ENCODE assay signal across 1 cellular context in the genomic region with DNA sequence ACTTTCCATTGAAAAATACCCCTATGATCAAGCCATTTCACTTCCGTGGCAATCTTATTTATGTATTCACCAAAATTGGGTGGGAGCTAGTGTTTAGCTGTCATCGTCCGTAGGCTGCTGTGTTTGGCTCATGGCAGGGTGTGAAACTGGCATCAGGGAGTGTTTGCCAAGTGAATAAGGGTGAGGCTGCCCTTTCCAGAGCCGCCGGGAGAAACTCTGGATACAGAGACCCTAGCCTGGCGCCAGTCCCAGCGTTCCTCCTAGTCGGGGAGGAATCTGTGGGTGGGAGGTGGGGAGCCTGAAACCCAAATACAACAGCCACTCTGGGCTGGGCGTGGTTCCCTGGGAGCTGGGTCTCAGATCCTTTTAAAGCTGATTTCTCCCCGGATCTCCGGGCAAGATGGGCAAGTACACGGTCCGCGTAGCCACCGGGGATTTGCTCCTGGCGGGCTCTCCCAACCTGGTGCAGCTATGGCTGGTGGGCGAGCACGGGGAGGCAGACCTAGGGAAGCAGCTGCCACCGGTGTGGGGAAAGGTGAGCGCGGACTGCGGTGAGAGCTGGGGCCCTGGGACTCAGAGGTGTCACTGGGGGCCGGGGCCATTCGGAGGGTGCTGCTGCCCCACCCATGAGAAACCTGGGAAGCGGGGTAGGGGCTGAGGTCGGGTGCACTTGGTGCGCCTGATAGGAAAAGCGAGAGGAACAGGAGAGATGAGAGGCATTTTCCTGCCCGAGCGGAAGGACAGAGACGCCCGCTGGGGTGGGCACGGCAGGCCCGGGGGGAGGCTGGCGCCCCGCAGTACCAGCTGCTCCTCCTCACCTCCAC.
TF ChIP-seq lines count a peak whose summit lies in the region.

No MANE protein-coding gene starts in this region.

TF ChIP-seq in HepG2, 621 proteins besides CTCF, POLR2A, EP300 and RAD21:
- TF ChIP-seq, protein P1, sequence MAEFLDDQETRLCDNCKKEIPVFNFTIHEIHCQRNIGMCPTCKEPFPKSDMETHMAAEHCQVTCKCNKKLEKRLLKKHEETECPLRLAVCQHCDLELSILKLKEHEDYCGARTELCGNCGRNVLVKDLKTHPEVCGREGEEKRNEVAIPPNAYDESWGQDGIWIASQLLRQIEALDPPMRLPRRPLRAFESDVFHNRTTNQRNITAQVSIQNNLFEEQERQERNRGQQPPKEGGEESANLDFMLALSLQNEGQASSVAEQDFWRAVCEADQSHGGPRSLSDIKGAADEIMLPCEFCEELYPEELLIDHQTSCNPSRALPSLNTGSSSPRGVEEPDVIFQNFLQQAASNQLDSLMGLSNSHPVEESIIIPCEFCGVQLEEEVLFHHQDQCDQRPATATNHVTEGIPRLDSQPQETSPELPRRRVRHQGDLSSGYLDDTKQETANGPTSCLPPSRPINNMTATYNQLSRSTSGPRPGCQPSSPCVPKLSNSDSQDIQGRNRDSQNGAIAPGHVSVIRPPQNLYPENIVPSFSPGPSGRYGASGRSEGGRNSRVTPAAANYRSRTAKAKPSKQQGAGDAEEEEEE (CRISPR knock-in tag; IDR thresholded peaks at IDR 0.05; ENCODE audit: borderline replicate concordance): no peak
- no peak for TF ChIP-seq ZNF451 (CRISPR knock-in tag; IDR thresholded peaks at IDR 0.05)
- TF ChIP-seq, protein P2, sequence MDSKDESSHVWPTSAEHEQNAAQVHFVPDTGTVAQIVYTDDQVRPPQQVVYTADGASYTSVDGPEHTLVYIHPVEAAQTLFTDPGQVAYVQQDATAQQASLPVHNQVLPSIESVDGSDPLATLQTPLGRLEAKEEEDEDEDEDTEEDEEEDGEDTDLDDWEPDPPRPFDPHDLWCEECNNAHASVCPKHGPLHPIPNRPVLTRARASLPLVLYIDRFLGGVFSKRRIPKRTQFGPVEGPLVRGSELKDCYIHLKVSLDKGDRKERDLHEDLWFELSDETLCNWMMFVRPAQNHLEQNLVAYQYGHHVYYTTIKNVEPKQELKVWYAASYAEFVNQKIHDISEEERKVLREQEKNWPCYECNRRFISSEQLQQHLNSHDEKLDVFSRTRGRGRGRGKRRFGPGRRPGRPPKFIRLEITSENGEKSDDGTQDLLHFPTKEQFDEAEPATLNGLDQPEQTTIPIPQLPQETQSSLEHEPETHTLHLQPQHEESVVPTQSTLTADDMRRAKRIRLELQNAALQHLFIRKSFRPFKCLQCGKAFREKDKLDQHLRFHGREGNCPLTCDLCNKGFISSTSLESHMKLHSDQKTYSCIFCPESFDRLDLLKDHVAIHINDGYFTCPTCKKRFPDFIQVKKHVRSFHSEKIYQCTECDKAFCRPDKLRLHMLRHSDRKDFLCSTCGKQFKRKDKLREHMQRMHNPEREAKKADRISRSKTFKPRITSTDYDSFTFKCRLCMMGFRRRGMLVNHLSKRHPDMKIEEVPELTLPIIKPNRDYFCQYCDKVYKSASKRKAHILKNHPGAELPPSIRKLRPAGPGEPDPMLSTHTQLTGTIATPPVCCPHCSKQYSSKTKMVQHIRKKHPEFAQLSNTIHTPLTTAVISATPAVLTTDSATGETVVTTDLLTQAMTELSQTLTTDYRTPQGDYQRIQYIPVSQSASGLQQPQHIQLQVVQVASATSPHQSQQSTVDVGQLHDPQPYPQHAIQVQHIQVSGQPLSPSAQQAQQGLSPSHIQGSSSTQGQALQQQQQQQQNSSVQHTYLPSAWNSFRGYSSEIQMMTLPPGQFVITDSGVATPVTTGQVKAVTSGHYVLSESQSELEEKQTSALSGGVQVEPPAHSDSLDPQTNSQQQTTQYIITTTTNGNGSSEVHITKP (CRISPR knock-in tag; IDR thresholded peaks at IDR 0.05; ENCODE audit: low read depth): no peak
- TF ChIP-seq POLR2AphosphoS2 (IDR thresholded peaks at IDR 0.05; ENCODE audit: low read depth, low read length): no peak
- TF ChIP-seq, protein P3, sequence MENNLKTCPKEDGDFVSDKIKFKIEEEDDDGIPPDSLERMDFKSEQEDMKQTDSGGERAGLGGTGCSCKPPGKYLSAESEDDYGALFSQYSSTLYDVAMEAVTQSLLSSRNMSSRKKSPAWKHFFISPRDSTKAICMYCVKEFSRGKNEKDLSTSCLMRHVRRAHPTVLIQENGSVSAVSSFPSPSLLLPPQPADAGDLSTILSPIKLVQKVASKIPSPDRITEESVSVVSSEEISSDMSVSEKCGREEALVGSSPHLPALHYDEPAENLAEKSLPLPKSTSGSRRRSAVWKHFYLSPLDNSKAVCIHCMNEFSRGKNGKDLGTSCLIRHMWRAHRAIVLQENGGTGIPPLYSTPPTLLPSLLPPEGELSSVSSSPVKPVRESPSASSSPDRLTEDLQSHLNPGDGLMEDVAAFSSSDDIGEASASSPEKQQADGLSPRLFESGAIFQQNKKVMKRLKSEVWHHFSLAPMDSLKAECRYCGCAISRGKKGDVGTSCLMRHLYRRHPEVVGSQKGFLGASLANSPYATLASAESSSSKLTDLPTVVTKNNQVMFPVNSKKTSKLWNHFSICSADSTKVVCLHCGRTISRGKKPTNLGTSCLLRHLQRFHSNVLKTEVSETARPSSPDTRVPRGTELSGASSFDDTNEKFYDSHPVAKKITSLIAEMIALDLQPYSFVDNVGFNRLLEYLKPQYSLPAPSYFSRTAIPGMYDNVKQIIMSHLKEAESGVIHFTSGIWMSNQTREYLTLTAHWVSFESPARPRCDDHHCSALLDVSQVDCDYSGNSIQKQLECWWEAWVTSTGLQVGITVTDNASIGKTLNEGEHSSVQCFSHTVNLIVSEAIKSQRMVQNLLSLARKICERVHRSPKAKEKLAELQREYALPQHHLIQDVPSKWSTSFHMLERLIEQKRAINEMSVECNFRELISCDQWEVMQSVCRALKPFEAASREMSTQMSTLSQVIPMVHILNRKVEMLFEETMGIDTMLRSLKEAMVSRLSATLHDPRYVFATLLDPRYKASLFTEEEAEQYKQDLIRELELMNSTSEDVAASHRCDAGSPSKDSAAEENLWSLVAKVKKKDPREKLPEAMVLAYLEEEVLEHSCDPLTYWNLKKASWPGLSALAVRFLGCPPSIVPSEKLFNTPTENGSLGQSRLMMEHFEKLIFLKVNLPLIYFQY (CRISPR knock-in tag; IDR thresholded peaks at IDR 0.05; ENCODE audit: borderline replicate concordance): no peak
- TF ChIP-seq ETV6 (CRISPR knock-in tag; conservative IDR thresholded peaks at IDR 0.05): no peak
- TF ChIP-seq, protein P4, sequence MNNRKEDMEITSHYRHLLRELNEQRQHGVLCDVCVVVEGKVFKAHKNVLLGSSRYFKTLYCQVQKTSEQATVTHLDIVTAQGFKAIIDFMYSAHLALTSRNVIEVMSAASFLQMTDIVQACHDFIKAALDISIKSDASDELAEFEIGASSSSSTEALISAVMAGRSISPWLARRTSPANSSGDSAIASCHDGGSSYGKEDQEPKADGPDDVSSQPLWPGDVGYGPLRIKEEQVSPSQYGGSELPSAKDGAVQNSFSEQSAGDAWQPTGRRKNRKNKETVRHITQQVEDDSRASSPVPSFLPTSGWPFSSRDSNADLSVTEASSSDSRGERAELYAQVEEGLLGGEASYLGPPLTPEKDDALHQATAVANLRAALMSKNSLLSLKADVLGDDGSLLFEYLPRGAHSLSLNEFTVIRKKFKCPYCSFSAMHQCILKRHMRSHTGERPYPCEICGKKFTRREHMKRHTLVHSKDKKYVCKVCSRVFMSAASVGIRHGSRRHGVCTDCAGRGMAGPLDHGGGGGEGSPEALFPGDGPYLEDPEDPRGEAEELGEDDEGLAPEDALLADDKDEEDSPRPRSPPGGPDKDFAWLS (CRISPR knock-in tag; IDR thresholded peaks at IDR 0.05; ENCODE audit: borderline replicate concordance): no peak
- no peak for TF ChIP-seq RBM22 (optimal IDR thresholded peaks at IDR 0.05; ENCODE audit: low read length)
- TF ChIP-seq, protein P5, sequence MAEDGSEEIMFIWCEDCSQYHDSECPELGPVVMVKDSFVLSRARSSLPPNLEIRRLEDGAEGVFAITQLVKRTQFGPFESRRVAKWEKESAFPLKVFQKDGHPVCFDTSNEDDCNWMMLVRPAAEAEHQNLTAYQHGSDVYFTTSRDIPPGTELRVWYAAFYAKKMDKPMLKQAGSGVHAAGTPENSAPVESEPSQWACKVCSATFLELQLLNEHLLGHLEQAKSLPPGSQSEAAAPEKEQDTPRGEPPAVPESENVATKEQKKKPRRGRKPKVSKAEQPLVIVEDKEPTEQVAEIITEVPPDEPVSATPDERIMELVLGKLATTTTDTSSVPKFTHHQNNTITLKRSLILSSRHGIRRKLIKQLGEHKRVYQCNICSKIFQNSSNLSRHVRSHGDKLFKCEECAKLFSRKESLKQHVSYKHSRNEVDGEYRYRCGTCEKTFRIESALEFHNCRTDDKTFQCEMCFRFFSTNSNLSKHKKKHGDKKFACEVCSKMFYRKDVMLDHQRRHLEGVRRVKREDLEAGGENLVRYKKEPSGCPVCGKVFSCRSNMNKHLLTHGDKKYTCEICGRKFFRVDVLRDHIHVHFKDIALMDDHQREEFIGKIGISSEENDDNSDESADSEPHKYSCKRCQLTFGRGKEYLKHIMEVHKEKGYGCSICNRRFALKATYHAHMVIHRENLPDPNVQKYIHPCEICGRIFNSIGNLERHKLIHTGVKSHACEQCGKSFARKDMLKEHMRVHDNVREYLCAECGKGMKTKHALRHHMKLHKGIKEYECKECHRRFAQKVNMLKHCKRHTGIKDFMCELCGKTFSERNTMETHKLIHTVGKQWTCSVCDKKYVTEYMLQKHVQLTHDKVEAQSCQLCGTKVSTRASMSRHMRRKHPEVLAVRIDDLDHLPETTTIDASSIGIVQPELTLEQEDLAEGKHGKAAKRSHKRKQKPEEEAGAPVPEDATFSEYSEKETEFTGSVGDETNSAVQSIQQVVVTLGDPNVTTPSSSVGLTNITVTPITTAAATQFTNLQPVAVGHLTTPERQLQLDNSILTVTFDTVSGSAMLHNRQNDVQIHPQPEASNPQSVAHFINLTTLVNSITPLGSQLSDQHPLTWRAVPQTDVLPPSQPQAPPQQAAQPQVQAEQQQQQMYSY (CRISPR knock-in tag; IDR thresholded peaks at IDR 0.05): no peak
- no peak for TF ChIP-seq PAF1 (CRISPR knock-in tag; IDR thresholded peaks at IDR 0.05)
- no peak for TF ChIP-seq TSC22D2 (CRISPR knock-in tag; IDR thresholded peaks at IDR 0.05; ENCODE audit: borderline replicate concordance)
- TF ChIP-seq ZNF496 (CRISPR knock-in tag; IDR thresholded peaks at IDR 0.05; ENCODE audit: insufficient replicate concordance): no peak
- TF ChIP-seq SALL2 (CRISPR knock-in tag; IDR thresholded peaks at IDR 0.05): no peak
- no peak for TF ChIP-seq MTF1 (CRISPR knock-in tag; IDR thresholded peaks at IDR 0.05)
- no peak for TF ChIP-seq NR2F2 (IDR thresholded peaks at IDR 0.05; ENCODE audit: borderline replicate concordance, low read depth)
- TF ChIP-seq, protein P6, sequence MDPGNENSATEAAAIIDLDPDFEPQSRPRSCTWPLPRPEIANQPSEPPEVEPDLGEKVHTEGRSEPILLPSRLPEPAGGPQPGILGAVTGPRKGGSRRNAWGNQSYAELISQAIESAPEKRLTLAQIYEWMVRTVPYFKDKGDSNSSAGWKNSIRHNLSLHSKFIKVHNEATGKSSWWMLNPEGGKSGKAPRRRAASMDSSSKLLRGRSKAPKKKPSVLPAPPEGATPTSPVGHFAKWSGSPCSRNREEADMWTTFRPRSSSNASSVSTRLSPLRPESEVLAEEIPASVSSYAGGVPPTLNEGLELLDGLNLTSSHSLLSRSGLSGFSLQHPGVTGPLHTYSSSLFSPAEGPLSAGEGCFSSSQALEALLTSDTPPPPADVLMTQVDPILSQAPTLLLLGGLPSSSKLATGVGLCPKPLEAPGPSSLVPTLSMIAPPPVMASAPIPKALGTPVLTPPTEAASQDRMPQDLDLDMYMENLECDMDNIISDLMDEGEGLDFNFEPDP (CRISPR knock-in tag; conservative IDR thresholded peaks at IDR 0.05): no peak
- no peak for TF ChIP-seq PHF8 (CRISPR knock-in tag; IDR thresholded peaks at IDR 0.05)
- no peak for TF ChIP-seq ZMAT3 (CRISPR knock-in tag; conservative IDR thresholded peaks at IDR 0.05)
- no peak for TF ChIP-seq HOXA5 (CRISPR knock-in tag; IDR thresholded peaks at IDR 0.05)
- no peak for TF ChIP-seq SP2 (CRISPR knock-in tag; IDR thresholded peaks at IDR 0.05)
